In the genomic region with DNA sequence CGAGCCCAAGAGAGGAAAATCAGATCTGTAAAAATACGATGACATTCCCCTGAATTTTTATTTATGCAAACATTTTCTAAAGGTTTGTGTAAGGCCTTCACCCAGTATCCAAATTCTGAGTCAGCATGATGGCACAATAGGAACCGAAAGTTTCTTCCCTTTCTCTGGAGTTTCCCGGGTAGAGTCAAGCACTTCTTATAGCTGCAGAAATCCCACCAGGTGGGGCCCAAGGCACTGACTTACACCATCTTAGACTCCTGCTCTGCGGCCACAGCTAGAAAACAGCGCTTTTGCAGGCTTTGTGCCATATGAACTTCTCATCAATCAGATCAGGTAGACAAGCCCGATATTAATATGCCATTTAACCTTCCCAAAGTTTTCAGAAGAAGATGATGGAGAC, we compare ENCODE assay signal across 1 cellular context.
TF ChIP-seq lines count a peak whose summit lies in the region.

No MANE protein-coding gene starts in this region.

TF ChIP-seq in IMR-90, 13 proteins besides CTCF, POLR2A, EP300 and RAD21 (continued from another document):
- TF ChIP-seq, protein P1, sequence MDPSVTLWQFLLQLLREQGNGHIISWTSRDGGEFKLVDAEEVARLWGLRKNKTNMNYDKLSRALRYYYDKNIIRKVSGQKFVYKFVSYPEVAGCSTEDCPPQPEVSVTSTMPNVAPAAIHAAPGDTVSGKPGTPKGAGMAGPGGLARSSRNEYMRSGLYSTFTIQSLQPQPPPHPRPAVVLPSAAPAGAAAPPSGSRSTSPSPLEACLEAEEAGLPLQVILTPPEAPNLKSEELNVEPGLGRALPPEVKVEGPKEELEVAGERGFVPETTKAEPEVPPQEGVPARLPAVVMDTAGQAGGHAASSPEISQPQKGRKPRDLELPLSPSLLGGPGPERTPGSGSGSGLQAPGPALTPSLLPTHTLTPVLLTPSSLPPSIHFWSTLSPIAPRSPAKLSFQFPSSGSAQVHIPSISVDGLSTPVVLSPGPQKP (IDR thresholded peaks at IDR 0.05; ENCODE audit: borderline replicate concordance, low read depth, low read length), result no peak
- TF ChIP-seq NFE2L2 (IDR thresholded peaks at IDR 0.05; ENCODE audit: low read depth, low read length) (no peak), MAFK (IDR thresholded peaks at IDR 0.05; ENCODE audit: low read depth, low read length) (no peak), MXI1 (IDR thresholded peaks at IDR 0.05; ENCODE audit: borderline replicate concordance, low read depth, low read length) (no peak), CHD1 (IDR thresholded peaks at IDR 0.05; ENCODE audit: low read depth, low read length) (no peak), BHLHE40 (IDR thresholded peaks at IDR 0.05; ENCODE audit: low read depth, low read length) (no peak), MAZ (IDR thresholded peaks at IDR 0.05; ENCODE audit: borderline replicate concordance, low read depth, low read length) (no peak), RFX5 (IDR thresholded peaks at IDR 0.05; ENCODE audit: low read depth, low read length) (no peak)
- TF ChIP-seq, protein P2, sequence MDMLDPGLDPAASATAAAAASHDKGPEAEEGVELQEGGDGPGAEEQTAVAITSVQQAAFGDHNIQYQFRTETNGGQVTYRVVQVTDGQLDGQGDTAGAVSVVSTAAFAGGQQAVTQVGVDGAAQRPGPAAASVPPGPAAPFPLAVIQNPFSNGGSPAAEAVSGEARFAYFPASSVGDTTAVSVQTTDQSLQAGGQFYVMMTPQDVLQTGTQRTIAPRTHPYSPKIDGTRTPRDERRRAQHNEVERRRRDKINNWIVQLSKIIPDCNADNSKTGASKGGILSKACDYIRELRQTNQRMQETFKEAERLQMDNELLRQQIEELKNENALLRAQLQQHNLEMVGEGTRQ (IDR thresholded peaks at IDR 0.05; ENCODE audit: low read depth, low read length), result no peak
